In the genomic region with DNA sequence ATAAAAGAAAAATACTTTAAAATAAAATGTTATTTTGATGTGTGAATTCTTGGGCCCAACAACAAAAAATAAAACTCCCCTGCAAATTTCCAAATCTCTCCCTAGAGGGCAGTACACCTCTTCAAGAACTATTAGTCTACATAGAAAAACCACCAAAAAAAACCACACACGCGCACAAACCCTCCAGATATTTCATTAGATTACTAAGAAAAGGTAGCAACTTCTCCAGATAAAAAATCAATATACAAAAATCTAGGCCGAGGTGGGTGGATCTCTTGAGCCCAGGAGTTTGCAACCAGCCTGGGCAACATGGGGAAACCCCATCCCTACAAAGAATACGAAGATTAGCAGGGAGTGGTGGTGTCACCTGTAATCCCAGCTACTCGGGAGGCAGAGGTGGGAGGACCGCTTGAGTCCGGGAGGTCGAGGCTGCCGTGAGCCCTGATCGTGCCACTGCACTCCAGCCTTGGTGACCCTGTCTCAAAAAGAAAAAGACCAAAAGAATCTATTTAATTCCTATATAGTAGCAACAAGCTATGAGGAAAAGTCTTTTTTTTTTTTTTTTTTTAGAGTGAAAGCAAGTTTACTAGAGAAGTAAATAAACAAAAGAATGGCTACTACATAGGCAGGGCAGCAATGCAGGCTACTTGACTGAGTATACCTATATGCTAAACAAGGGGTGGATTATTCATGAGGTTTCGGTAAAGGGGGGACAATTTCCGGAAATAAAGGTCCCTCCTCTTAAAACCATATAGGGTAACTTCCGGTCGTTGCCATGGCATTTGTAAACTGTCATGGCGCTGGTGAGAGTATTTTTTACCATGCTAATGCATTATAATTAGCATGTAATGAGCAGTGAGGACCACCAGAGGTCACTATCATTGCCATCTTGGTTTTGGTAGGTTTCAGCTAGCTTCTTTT, we compare ENCODE assay signal across 8 cellular contexts. TPM values are rescaled to one million over a fixed set of nuclear protein-coding genes. Genes with fewer than 3 reads are reported as not detected.
A peak's percentile ranks its signal among the peaks of the same experiment; 100 is the strongest.
DNase-seq lines count a peak whose midpoint lies in the region; ATAC-seq, FAIRE-seq and TF ChIP-seq lines count a peak whose summit lies in the region.

No MANE protein-coding gene starts in this region.

- ATAC-seq in GM18868 (IDR thresholded peaks at IDR 0.05; ENCODE audit: unreplicated experiment) (peak; percentile 88), HG03159 (IDR thresholded peaks at IDR 0.05; ENCODE audit: unreplicated experiment) (peak; percentile 82), WTC11 (peak; percentile 80)

- H3K4me1 Mint-ChIP-seq in WTC11: peaks cover 14% of the 10 kb centered on the region

- H3K27ac Mint-ChIP-seq in WTC11: peak overlapping the region; percentile 52

- 0 out of 2 replicates have a peak, but pooled peaks cover 3% of the 10 kb centered on the region for H3K9me3 Mint-ChIP-seq in WTC11

- H3K27me3 Mint-ChIP-seq in WTC11 (ENCODE audit: low read depth): peaks cover 16% of the 10 kb centered on the region

- DNase-seq in AG09309 (ENCODE audit: low read depth): peak; percentile 78
- peak; percentile 92 for DNase-seq in NCI-H2227 (lab: John Stamatoyannopoulos, UW; ENCODE audit: unreplicated experiment)
- peak; percentile 61 for DNase-seq in WTC11 (ENCODE audit: low spot score)
- DNase-seq in kidney tubule cell (ENCODE audit: low spot score): peak; percentile 93
- peak; percentile 41 to 66 (median 53) for DNase-seq in stimulated activated CD4-positive, alpha-beta T cell treated with anti-CD3 and anti-CD28 coated beads, Interleukin-1b, Interleukin-23, amount 100 ng/mL, for 24 hours (ENCODE audit: low read depth in 4 of 4, low spot score in 1 of 4)

- POLR2A ChIA-PET in WTC11 (lab: Charles Lee): interaction anchor here (0.6 to 1.5 kb wide), 7 partner anchors 23 to 855 kb away, joined by 3 to 8 read pairs (median 3); no protein-coding TSS in a partner anchor

- CTCF ChIA-PET in WTC11 (lab: Charles Lee): interaction anchor here (0.6 to 2.8 kb wide), 56 partner anchors 7 to 1888 kb away, joined by 3 to 102 read pairs (median 4); a partner anchor contains a TSS

- peak; percentile 76 for FAIRE-seq in colon (lab: Jason Lieb, UNC)

- TF ChIP-seq CTCF in AG09309 (IDR thresholded peaks at IDR 0.05; ENCODE audit: control insufficient read depth, insufficient read depth, low read depth, low read length, missing control alignments): peak; percentile 61
- TF ChIP-seq CTCF in WTC11 (IDR thresholded peaks at IDR 0.05): no peak

- peak overlapping the region; percentile 54 for H3K4me3 ChIP-seq in AG09309 (ENCODE audit: control insufficient read depth, low read depth, low read length)

- no peaks in the 10 kb centered on the region for H3K36me3 Mint-ChIP-seq in WTC11

- H3K4me3 Mint-ChIP-seq in WTC11: peak overlapping the region; percentile 51

TF ChIP-seq in WTC11, 78 proteins besides CTCF, POLR2A, EP300 and RAD21:
- 0 out of 2 replicates have a peak, but pooled peaks have one; percentile 44 for TF ChIP-seq GTF2I (CRISPR knock-in tag; conservative IDR thresholded peaks at IDR 0.05)
- TF ChIP-seq, protein P1, sequence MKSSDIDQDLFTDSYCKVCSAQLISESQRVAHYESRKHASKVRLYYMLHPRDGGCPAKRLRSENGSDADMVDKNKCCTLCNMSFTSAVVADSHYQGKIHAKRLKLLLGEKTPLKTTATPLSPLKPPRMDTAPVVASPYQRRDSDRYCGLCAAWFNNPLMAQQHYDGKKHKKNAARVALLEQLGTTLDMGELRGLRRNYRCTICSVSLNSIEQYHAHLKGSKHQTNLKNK (CRISPR knock-in tag; IDR thresholded peaks at IDR 0.05): no peak
- TF ChIP-seq NR3C1 (CRISPR knock-in tag; conservative IDR thresholded peaks at IDR 0.05; ENCODE audit: low read depth): no peak
- TF ChIP-seq CREM (CRISPR knock-in tag; IDR thresholded peaks at IDR 0.05): no peak
- TF ChIP-seq MYBL2 (CRISPR knock-in tag; IDR thresholded peaks at IDR 0.05): no peak
- TF ChIP-seq, protein P2, sequence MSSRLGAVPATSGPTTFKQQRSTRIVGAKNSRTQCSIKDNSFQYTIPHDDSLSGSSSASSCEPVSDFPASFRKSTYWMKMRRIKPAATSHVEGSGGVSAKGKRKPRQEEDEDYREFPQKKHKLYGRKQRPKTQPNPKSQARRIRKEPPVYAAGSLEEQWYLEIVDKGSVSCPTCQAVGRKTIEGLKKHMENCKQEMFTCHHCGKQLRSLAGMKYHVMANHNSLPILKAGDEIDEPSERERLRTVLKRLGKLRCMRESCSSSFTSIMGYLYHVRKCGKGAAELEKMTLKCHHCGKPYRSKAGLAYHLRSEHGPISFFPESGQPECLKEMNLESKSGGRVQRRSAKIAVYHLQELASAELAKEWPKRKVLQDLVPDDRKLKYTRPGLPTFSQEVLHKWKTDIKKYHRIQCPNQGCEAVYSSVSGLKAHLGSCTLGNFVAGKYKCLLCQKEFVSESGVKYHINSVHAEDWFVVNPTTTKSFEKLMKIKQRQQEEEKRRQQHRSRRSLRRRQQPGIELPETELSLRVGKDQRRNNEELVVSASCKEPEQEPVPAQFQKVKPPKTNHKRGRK (CRISPR knock-in tag; IDR thresholded peaks at IDR 0.05; ENCODE audit: borderline replicate concordance): no peak

RNA-seq across cellular contexts. Expression of a gene that starts 13.1 kb away (rescaled TPM):
- 0.07 to 0.14 TPM in 2 of 3 replicates, not detected in the other for total RNA-seq in WTC11 (2021)

RNA-seq across cellular contexts. Expression of a gene that starts 19.5 kb away (rescaled TPM):
- 24.0 to 27.4 TPM (median 24.3 TPM) in 3 replicates for total RNA-seq in WTC11 (2021)

RNA-seq across cellular contexts. Expression of a gene that starts 55.4 kb away (rescaled TPM):
- 1.4 TPM in 1 of 3 replicates, not detected in the others for total RNA-seq in WTC11 (2021)

Comparison
In these comparisons a context has a peak if more than half of its experiments do, and no peak if none do; other contexts are left out.
1. Peak in every context shown above with its lines: DNase-seq, ATAC-seq and H3K4me3 ChIP-seq.